Comparison of ENCODE assay signal across 8 cellular contexts in genomic region chr5:79858097-79858723, GRCh38.
DNase-seq lines count a peak whose midpoint lies in the region; ATAC-seq and TF ChIP-seq lines count a peak whose summit lies in the region.

No MANE protein-coding gene starts in this region.

- H3K27me3 ChIP-seq in kidney epithelial cell (ENCODE audit: control insufficient read depth, insufficient read depth, low read length) = peaks cover 2% of the 10 kb centered on the region

- no peak for ATAC-seq in HG03025 (IDR thresholded peaks at IDR 0.05; ENCODE audit: low FRiP score, unreplicated experiment)

- peak overlapping the region; percentile 29 for H3K27ac ChIP-seq in caudate nucleus (ENCODE audit: low read depth, low read length)

- no peaks in the 10 kb centered on the region for H3K36me3 ChIP-seq in kidney epithelial cell (ENCODE audit: control insufficient read depth, insufficient read depth, low read length)

- TF ChIP-seq CTCF in kidney epithelial cell (IDR thresholded peaks at IDR 0.05; ENCODE audit: insufficient read depth, low read length, poor library complexity, severe bottlenecking) = peak; percentile 97

- DNase-seq in NCI-H524 (lab: John Stamatoyannopoulos, UW) = peak; percentile 15 to 61
- no peak for DNase-seq in NCI-H524 treated with DMSO at 0.1 percent for 48 hours (lab: John Stamatoyannopoulos, UW)
- peak; percentile 26 for DNase-seq in NCI-H146 treated with DMSO at 0.1 percent for 48 hours (lab: John Stamatoyannopoulos, UW; ENCODE audit: unreplicated experiment)
- peak; percentile 34 to 79 (median 65) for DNase-seq in activated CD4-positive, CD25-positive, alpha-beta regulatory T cell (lab: John Stamatoyannopoulos, UW)
- DNase-seq in caudate nucleus (lab: John Stamatoyannopoulos, UW) = peak in 55 of 61 donors; percentile 8 to 89 (median 52)
- peak; percentile 32 for DNase-seq in kidney epithelial cell (ENCODE audit: low read depth)
- peak; percentile 88 to 89 for DNase-seq in stimulated activated CD4-positive, alpha-beta T cell treated with anti-CD3 and anti-CD28 coated beads, Interleukin-2, amount 100 ng/mL, for 24 hours

- H3K4me3 ChIP-seq in kidney epithelial cell (ENCODE audit: low read depth, low read length) = no peak overlapping the region
